ENCODE assay signal across 8 cellular contexts in genomic region chr15:49154359-49154758, GRCh38. TPM values are rescaled to one million over a fixed set of nuclear protein-coding genes. Genes with fewer than 3 reads are reported as not detected.
DNase-seq lines count a peak whose midpoint lies in the region; ATAC-seq and TF ChIP-seq lines count a peak whose summit lies in the region.

No MANE protein-coding gene starts in this region.

- H3K4me1 ChIP-seq in skeletal muscle satellite cell (ENCODE audit: control insufficient read depth, insufficient read depth, low read length), result peaks cover 12% of the 10 kb centered on the region

- H3K27me3 Mint-ChIP-seq in T-helper 17 cell, result no peaks in the 10 kb centered on the region

- H3K4me1 Mint-ChIP-seq in T-helper 17 cell, result peaks cover 33% of the 10 kb centered on the region

- H3K9ac ChIP-seq in skeletal muscle satellite cell (ENCODE audit: low read depth, low read length), result peak overlapping the region; percentile 94

- H3K27me3 ChIP-seq in H7 (ENCODE audit: control insufficient read depth, insufficient read depth, low read length), result no peaks in the 10 kb centered on the region
- H3K27me3 ChIP-seq in skeletal muscle satellite cell (ENCODE audit: control insufficient read depth, insufficient read depth, low read length), result no peaks in the 10 kb centered on the region

- H3K9me3 ChIP-seq in T-helper 17 cell (ENCODE audit: control insufficient read depth, low read length, poor library complexity, severe bottlenecking), result no peaks in the 10 kb centered on the region
- H3K9me3 ChIP-seq in skeletal muscle satellite cell (replicated peaks; ENCODE audit: low read length), result no peaks in the 10 kb centered on the region

- ATAC-seq in T-helper 17 cell, result no peak

- H3K4me3 Mint-ChIP-seq in T-helper 17 cell, result peak overlapping the region; percentile 99

- DNase-seq in H7, result no peak
- DNase-seq in T-helper 17 cell, result no peak
- no peak for DNase-seq in foreskin fibroblast
- no peak for DNase-seq in posterior vena cava (ENCODE audit: low spot score)
- DNase-seq in posterior cingulate gyrus, result no peak
- DNase-seq in caudate nucleus (lab: John Stamatoyannopoulos, UW), result no peak
- DNase-seq in HuH-7.5 (ENCODE audit: low spot score), result no peak

- peak overlapping the region; percentile 76 for H3K4me2 ChIP-seq in skeletal muscle satellite cell (ENCODE audit: low read length)

- peaks cover under 1% of the 10 kb centered on the region for H3K36me3 Mint-ChIP-seq in T-helper 17 cell (ENCODE audit: low read depth)

- H3K27ac ChIP-seq in caudate nucleus (ENCODE audit: low read depth, low read length), result no peak overlapping the region

- H3K36me3 ChIP-seq in H7 (replicated peaks; ENCODE audit: control insufficient read depth, insufficient read depth, low read length) (no peaks in the 10 kb centered on the region), skeletal muscle satellite cell (ENCODE audit: insufficient read depth, low read length) (peaks cover 10% of the 10 kb centered on the region)

- peak overlapping the region; percentile 97 for H3K27ac Mint-ChIP-seq in T-helper 17 cell

- TF ChIP-seq CTCF in foreskin fibroblast (IDR thresholded peaks at IDR 0.05; ENCODE audit: low read depth, low read length), result no peak

- H3K4me3 ChIP-seq in H7 (ENCODE audit: insufficient read depth, low read depth, low read length), result peak overlapping the region; percentile 91
- H3K4me3 ChIP-seq in foreskin fibroblast (ENCODE audit: low read depth in 1 of 2, low read length in 2 of 2), result peak overlapping the region; percentile 77 to 98
- H3K4me3 ChIP-seq in skeletal muscle satellite cell (ENCODE audit: low read length), result peak overlapping the region; percentile 86

- intact Hi-C loops in posterior vena cava (cut with DNase I), result loop anchor here in 1 of 2 donors (10.0 kb wide), 1 partner anchor 290 kb away; no protein-coding TSS in a partner anchor
- intact Hi-C loops in posterior cingulate gyrus (cut with DNase I), result loop anchor here (2.0 to 10.0 kb wide), 3 partner anchors 278 to 1270 kb away; partner anchors contain the start of genes DUT and USP8

RNA-seq across cellular contexts. Expression of gene COPS2, which starts 1.0 kb away (rescaled TPM):
- 45.8 and 82.6 TPM in 2 replicates for total RNA-seq in H7 (2014; rRNA removed; shearing (Covaris generic))
- 100 to 1,000 TPM in 1 of 2 donors, 10 to 100 TPM in 1; 95.8 to 107 TPM for total RNA-seq in T-helper 17 cell
- 64.2 and 78.6 TPM in 2 replicates for total RNA-seq in skeletal muscle satellite cell (2012; rRNA removed)
- 10 to 100 TPM; 80.8 to 82.4 TPM for total RNA-seq in posterior vena cava

RNA-seq across cellular contexts. Expression of gene GALK2, which starts 15.7 kb away (rescaled TPM):
- total RNA-seq in H7 (2014; rRNA removed; shearing (Covaris generic)), result 19.8 and 28.1 TPM in 2 replicates
- total RNA-seq in T-helper 17 cell, result 10 to 100 TPM; 23.3 to 25.2 TPM
- 34.1 and 40.3 TPM in 2 replicates for total RNA-seq in skeletal muscle satellite cell (2012; rRNA removed)
- total RNA-seq in posterior vena cava, result 10 to 100 TPM; 32.1 to 34.0 TPM
